In the genomic region with DNA sequence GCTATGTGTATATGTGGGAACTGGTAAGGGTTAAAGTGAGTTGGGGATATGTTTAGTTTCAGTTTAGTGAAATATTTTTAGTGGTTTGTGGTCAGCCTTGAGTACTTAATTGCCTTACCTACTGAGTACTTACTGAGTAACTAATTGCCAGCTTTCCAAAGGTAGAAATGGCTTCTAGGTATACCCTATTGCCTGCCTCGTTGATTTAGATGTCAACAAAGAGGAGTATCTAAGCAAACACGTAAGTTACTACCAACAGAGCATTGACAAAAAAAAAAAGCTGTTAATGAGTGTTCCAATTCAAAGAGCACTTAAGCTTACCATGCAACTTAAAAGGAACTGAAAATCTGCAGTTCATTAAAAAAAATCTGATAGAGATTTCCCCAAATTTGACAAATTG, we compare ENCODE assay signal across 11 cellular contexts. TPM values are rescaled to one million over a fixed set of nuclear protein-coding genes. Genes with fewer than 3 reads are reported as not detected.
DNase-seq lines count a peak whose midpoint lies in the region; ATAC-seq, FAIRE-seq and TF ChIP-seq lines count a peak whose summit lies in the region.
"Had no signal": no experiment of that assay in that cellular context is flagged by ENCODE, and none has a peak within 500 bp of the region (broad histone marks: within the 10 kb centered on the region; RNA-seq: fewer than 3 reads in every experiment).

No MANE protein-coding gene starts in this region.

- H3K36me3 Mint-ChIP-seq in type B pancreatic cell, result no peaks in the 10 kb centered on the region
- H3K36me3 Mint-ChIP-seq: CD4-positive, CD25-positive, alpha-beta regulatory T cell had no signal

- no peaks in the 10 kb centered on the region for H3K9me3 Mint-ChIP-seq in type B pancreatic cell

- H3K27me3 Mint-ChIP-seq in type B pancreatic cell, result no peaks in the 10 kb centered on the region

- FAIRE-seq in HTR-8/SVneo (lab: Jason Lieb, UNC), result no peak

- ATAC-seq in GM19043 (IDR thresholded peaks at IDR 0.05; ENCODE audit: low read depth, unreplicated experiment), result peak; percentile 99
- ATAC-seq in HG02885 (IDR thresholded peaks at IDR 0.05; ENCODE audit: poor library complexity, unreplicated experiment), result peak; percentile 93

- no peak overlapping the region for H3K27ac Mint-ChIP-seq in type B pancreatic cell
- H3K27ac Mint-ChIP-seq: CD4-positive, CD25-positive, alpha-beta regulatory T cell had no signal

- no peak for TF ChIP-seq CTCF in type B pancreatic cell (conservative IDR thresholded peaks at IDR 0.05)

- H3K4me1 Mint-ChIP-seq in type B pancreatic cell (ENCODE audit: unreplicated experiment), result no peaks in the 10 kb centered on the region
- H3K4me1 Mint-ChIP-seq: CD4-positive, CD25-positive, alpha-beta regulatory T cell had no signal

- peak; percentile 43 for DNase-seq in CD1c-positive myeloid dendritic cell (ENCODE audit: extremely low spot score)
- DNase-seq in NCI-H2029 treated with DMSO at 0.1 percent for 48 hours (lab: John Stamatoyannopoulos, UW), result peak; percentile 79
- no peak for DNase-seq in stimulated activated CD4-positive, alpha-beta T cell treated with anti-CD3 and anti-CD28 coated beads, Interleukin-4, amount 100 ng/mL, for 24 hours
- no peak for DNase-seq in HTR-8/SVneo (ENCODE audit: insufficient read length, low spot score)
- DNase-seq in type B pancreatic cell (ENCODE audit: extremely low spot score, unreplicated experiment), result no peak
- DNase-seq in germinal center (ENCODE audit: low spot score), result no peak
- DNase-seq: stimulated activated CD4-positive, alpha-beta T cell treated with anti-CD3 and anti-CD28 coated beads, Interleukin-4, amount 100 ng/mL, for 4 hours had no signal

- H3K4me3 Mint-ChIP-seq in type B pancreatic cell, result no peak overlapping the region
- H3K4me3 Mint-ChIP-seq: CD4-positive, CD25-positive, alpha-beta regulatory T cell had no signal

RNA-seq across cellular contexts. Expression of a gene that starts 8.8 kb away (rescaled TPM):
- total RNA-seq in type B pancreatic cell (ENCODE audit: low replicate concordance), result 4.0 and 4.6 TPM in 2 replicates
- total RNA-seq: CD4-positive, CD25-positive, alpha-beta regulatory T cell; HT1080 had no signal

Comparison
In these comparisons a context has a peak if more than half of its experiments do, and no peak if none do; other contexts are left out.
1. DNase-seq: peak in CD1c-positive myeloid dendritic cell (single experiment) and NCI-H2029 treated with DMSO at 0.1 percent for 48 hours (single experiment); none in stimulated activated CD4-positive, alpha-beta T cell treated with anti-CD3 and anti-CD28 coated beads, Interleukin-4, amount 100 ng/mL, for 24 hours (single experiment), HTR-8/SVneo (single experiment), type B pancreatic cell (single experiment) and germinal center (single experiment).